11 cellular contexts compared by ENCODE assay signal in genomic region chr1:1207254-1207902, GRCh38. TPM values are rescaled to one million over a fixed set of nuclear protein-coding genes. Genes with fewer than 3 reads are reported as not detected.
A peak's percentile ranks its signal among the peaks of the same experiment; 100 is the strongest.
DNase-seq lines count a peak whose midpoint lies in the region; ATAC-seq lines count a peak whose summit lies in the region.
"Had no signal": no experiment of that assay in that cellular context is flagged by ENCODE, and none has a peak within 500 bp of the region (broad histone marks: within the 10 kb centered on the region; RNA-seq: fewer than 3 reads in every experiment).

No MANE protein-coding gene starts in this region.

- CTCF ChIA-PET in activated CD4-positive, alpha-beta T cell treated with anti-CD3 and anti-CD28 coated beads for 36 hours (lab: Charles Lee), result interaction anchor here (0.7 kb wide), 1 partner anchor 90 kb away, joined by 3 read pairs; no protein-coding TSS in a partner anchor

- no peaks in the 10 kb centered on the region for H3K36me3 ChIP-seq in HAP-1 (replicated peaks)

- no peaks in the 10 kb centered on the region for H3K4me1 ChIP-seq in HAP-1

- POLR2A ChIA-PET in activated CD4-positive, alpha-beta T cell treated with anti-CD3 and anti-CD28 coated beads for 36 hours (lab: Charles Lee), result no interaction called here

- H3K4me3 ChIP-seq in HAP-1, result no peak overlapping the region
- H3K4me3 ChIP-seq: testis had no signal

- peak overlapping the region; percentile 99 for H3K27ac Mint-ChIP-seq in activated CD4-positive, alpha-beta T cell treated with anti-CD3 and anti-CD28 coated beads for 36 hours
- no peak overlapping the region for H3K27ac Mint-ChIP-seq in T-helper 2 cell treated with Interferon-gamma antibody and Interleukin-4, amounts not matched to agents 5 μg/mL and 100 μg/mL, for 36 hours
- H3K27ac Mint-ChIP-seq in naive B cell, result peak overlapping the region in 3 of 6 donors; percentile 7 to 89 (median 78)

- in situ Hi-C loops in HAP-1 (cut with MboI; ENCODE audit: low sequenced_read_pairs), result no loop called here

- H3K27me3 Mint-ChIP-seq in activated CD4-positive, alpha-beta T cell treated with anti-CD3 and anti-CD28 coated beads for 36 hours, result no peaks in the 10 kb centered on the region
- no peaks in the 10 kb centered on the region for H3K27me3 Mint-ChIP-seq in T-helper 2 cell treated with Interferon-gamma antibody and Interleukin-4, amounts not matched to agents 5 μg/mL and 100 μg/mL, for 36 hours (ENCODE audit: low read depth)
- H3K27me3 Mint-ChIP-seq in naive B cell, result peaks cover 0 to 36% (median 14%) of the 10 kb centered on the region in 3 donors

- intact Hi-C loops in activated CD4-positive, alpha-beta T cell treated with anti-CD3 and anti-CD28 coated beads for 36 hours (cut with DNase I, micrococcal nuclease), result loop anchor here in 1 of 2 experiments (5.0 kb wide), 1 partner anchor 65 kb away; no protein-coding TSS in a partner anchor

- H3K4me1 Mint-ChIP-seq in activated CD4-positive, alpha-beta T cell treated with anti-CD3 and anti-CD28 coated beads for 36 hours, result peaks cover 31% of the 10 kb centered on the region
- H3K4me1 Mint-ChIP-seq in T-helper 2 cell treated with Interferon-gamma antibody and Interleukin-4, amounts not matched to agents 5 μg/mL and 100 μg/mL, for 36 hours (ENCODE audit: low read depth), result peaks cover 12% of the 10 kb centered on the region
- peaks cover 18 to 39% (median 19%) of the 10 kb centered on the region in 3 donors for H3K4me1 Mint-ChIP-seq in naive B cell

- no peaks in the 10 kb centered on the region for H3K27me3 ChIP-seq in HAP-1 (ENCODE audit: low read depth)
- H3K27me3 ChIP-seq: testis had no signal

- peak; percentile 29 for DNase-seq in activated CD4-positive, alpha-beta T cell treated with anti-CD3 and anti-CD28 coated beads for 36 hours
- DNase-seq in activated CD4-positive, alpha-beta T cell treated with anti-CD3 and anti-CD28 coated beads, Interleukin-2, amount 50 U/mL, for 1 hour, result no peak
- no peak for DNase-seq in T-helper 2 cell treated with Interferon-gamma antibody and Interleukin-4, amounts not matched to agents 5 μg/mL and 100 μg/mL, for 36 hours (ENCODE audit: low spot score)
- no peak for DNase-seq in naive B cell
- no peak for DNase-seq in NCI-H2196 treated with DMSO at 0.1 percent for 48 hours (lab: John Stamatoyannopoulos, UW; ENCODE audit: unreplicated experiment)
- DNase-seq in HAP-1 (ENCODE audit: low spot score in 2 of 2), result no peak
- DNase-seq: NCI-H1694 had no signal

- H3K9me3 ChIP-seq in HAP-1, result no peaks in the 10 kb centered on the region
- H3K9me3 ChIP-seq: testis had no signal

- peak overlapping the region; percentile 77 for H3K4me3 Mint-ChIP-seq in activated CD4-positive, alpha-beta T cell treated with anti-CD3 and anti-CD28 coated beads for 36 hours
- H3K4me3 Mint-ChIP-seq in T-helper 2 cell treated with Interferon-gamma antibody and Interleukin-4, amounts not matched to agents 5 μg/mL and 100 μg/mL, for 36 hours, result peak overlapping the region; percentile 84
- peak overlapping the region in 7 of 8 donors; percentile 33 to 80 (median 66) for H3K4me3 Mint-ChIP-seq in naive B cell

- ATAC-seq in activated CD4-positive, alpha-beta T cell treated with anti-CD3 and anti-CD28 coated beads for 36 hours, result no peak
- no peak for ATAC-seq in naive B cell (ENCODE audit: low read depth in 2 of 2)

- no peaks in the 10 kb centered on the region for H3K9me3 Mint-ChIP-seq in activated CD4-positive, alpha-beta T cell treated with anti-CD3 and anti-CD28 coated beads for 36 hours (ENCODE audit: low read depth)
- H3K9me3 Mint-ChIP-seq in T-helper 2 cell treated with Interferon-gamma antibody and Interleukin-4, amounts not matched to agents 5 μg/mL and 100 μg/mL, for 36 hours, result no peaks in the 10 kb centered on the region
- H3K9me3 Mint-ChIP-seq in naive B cell, result no peaks in the 10 kb centered on the region

- H3K36me3 Mint-ChIP-seq in activated CD4-positive, alpha-beta T cell treated with anti-CD3 and anti-CD28 coated beads for 36 hours (ENCODE audit: low read depth), result peaks cover 25% of the 10 kb centered on the region
- no peaks in the 10 kb centered on the region for H3K36me3 Mint-ChIP-seq in T-helper 2 cell treated with Interferon-gamma antibody and Interleukin-4, amounts not matched to agents 5 μg/mL and 100 μg/mL, for 36 hours (ENCODE audit: low read depth)
- H3K36me3 Mint-ChIP-seq in naive B cell, result no peaks in the 10 kb centered on the region

RNA-seq across cellular contexts. Expression of gene TNFRSF18, which starts 1.0 kb away (rescaled TPM):
- 100 to 1,000 TPM in 1 of 2 experiments, 10 to 100 TPM in 1; 95.0 to 164 TPM for total RNA-seq in activated CD4-positive, alpha-beta T cell treated with anti-CD3 and anti-CD28 coated beads for 36 hours
- polyA plus RNA-seq in naive B cell (ENCODE audit: low read depth in 6 of 6), result 10 to 100 TPM in 1 of 6 donors, 1 to 10 TPM in 5; 2.4 to 13.0 (median 7.9) TPM
- total RNA-seq: frontal cortex, HT1080, testis had no signal

RNA-seq across cellular contexts. Expression of gene TNFRSF4, which starts 6.6 kb away (rescaled TPM):
- total RNA-seq in activated CD4-positive, alpha-beta T cell treated with anti-CD3 and anti-CD28 coated beads for 36 hours, result 100 to 1,000 TPM; 340 to 418 TPM
- polyA plus RNA-seq in naive B cell (ENCODE audit: low read depth in 6 of 6), result under 1 TPM in 3 of 6 donors, not detected in 3; 0.18 to 0.36 (median 0.32) TPM
- total RNA-seq: frontal cortex had no signal

RNA-seq across cellular contexts. Expression of gene SDF4, which starts 24.4 kb away (rescaled TPM):
- total RNA-seq in activated CD4-positive, alpha-beta T cell treated with anti-CD3 and anti-CD28 coated beads for 36 hours, result 100 to 1,000 TPM; 108 to 128 TPM
- polyA plus RNA-seq in naive B cell (ENCODE audit: low read depth in 6 of 6), result 100 to 1,000 TPM in 1 of 6 donors, 10 to 100 TPM in 5; 64.8 to 101 (median 85.4) TPM

RNA-seq across cellular contexts. Expression of gene B3GALT6, which starts 24.7 kb away (rescaled TPM):
- total RNA-seq in activated CD4-positive, alpha-beta T cell treated with anti-CD3 and anti-CD28 coated beads for 36 hours, result 10 to 100 TPM in 1 of 2 experiments, 1 to 10 TPM in 1; 9.4 to 12.2 TPM
- 10 to 100 TPM in 5 of 6 donors, 1 to 10 TPM in 1; 6.9 to 22.9 (median 12.9) TPM for polyA plus RNA-seq in naive B cell (ENCODE audit: low read depth in 6 of 6)

RNA-seq across cellular contexts. Expression of gene TTLL10, which starts 33.7 kb away (rescaled TPM):
- total RNA-seq in activated CD4-positive, alpha-beta T cell treated with anti-CD3 and anti-CD28 coated beads for 36 hours, result not detected
- not detected for polyA plus RNA-seq in naive B cell (ENCODE audit: low read depth in 6 of 6)
- total RNA-seq: frontal cortex, HT1080, lower leg skin had no signal
